ENCODE assay signal across 2 cellular contexts in the genomic region with DNA sequence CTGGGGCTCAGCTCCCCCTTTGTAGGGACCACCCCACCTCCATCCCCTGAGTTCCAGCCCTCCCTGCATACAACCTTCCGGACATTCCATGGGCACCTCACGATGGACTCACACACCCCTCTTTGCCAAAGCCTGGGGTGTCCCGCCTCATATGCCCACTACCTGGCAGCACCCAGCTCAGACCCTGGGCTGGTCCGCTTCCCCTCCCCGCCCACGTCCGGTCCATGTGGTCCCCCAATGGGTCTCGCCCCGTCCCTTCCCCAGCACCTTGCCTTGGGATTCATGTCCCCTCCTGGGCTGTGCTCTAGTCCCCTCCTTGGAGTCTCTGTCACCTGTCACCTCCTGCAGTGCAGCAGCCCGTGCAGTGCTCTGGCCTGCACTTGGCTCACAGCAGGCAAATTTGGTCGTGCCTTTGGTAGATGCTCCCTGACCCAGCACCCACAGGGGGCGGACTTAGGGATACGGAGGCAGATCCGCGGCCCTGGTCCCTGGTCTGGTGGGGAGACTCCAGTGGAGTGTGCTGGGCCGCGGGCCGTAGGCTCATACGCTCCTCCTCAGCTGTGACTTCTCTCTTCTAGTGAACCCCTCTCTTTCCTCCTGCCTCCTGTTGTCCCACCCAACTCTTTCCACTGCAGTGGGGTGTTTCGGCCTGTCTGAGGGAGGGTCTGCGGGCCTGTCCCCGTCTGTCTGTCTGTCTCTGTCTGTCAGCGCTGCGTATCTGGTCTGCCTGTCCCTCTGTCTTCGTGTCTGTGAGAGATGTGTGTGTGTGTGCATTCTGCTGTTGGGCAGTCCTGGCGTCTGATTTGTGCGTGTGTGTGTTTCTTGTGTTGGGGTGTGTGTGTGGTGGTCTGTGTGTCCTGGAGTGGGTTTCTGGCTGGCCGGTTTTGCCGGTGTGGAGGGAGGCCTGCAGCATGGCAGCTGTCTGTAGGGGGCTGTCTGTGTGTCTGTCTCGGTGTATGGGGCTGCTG.
TF ChIP-seq lines count a peak whose summit lies in the region.

No MANE protein-coding gene starts in this region.

TF ChIP-seq in K562, 482 proteins besides CTCF, POLR2A, EP300 and RAD21:
- TF ChIP-seq, protein P1, sequence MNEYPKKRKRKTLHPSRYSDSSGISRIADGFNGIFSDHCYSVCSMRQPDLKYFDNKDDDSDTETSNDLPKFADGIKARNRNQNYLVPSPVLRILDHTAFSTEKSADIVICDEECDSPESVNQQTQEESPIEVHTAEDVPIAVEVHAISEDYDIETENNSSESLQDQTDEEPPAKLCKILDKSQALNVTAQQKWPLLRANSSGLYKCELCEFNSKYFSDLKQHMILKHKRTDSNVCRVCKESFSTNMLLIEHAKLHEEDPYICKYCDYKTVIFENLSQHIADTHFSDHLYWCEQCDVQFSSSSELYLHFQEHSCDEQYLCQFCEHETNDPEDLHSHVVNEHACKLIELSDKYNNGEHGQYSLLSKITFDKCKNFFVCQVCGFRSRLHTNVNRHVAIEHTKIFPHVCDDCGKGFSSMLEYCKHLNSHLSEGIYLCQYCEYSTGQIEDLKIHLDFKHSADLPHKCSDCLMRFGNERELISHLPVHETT (CRISPR knock-in tag; conservative IDR thresholded peaks at IDR 0.05 in 1 of 2, IDR thresholded peaks at IDR 0.05 in 1 of 2) = no peak
- TF ChIP-seq, protein P2, sequence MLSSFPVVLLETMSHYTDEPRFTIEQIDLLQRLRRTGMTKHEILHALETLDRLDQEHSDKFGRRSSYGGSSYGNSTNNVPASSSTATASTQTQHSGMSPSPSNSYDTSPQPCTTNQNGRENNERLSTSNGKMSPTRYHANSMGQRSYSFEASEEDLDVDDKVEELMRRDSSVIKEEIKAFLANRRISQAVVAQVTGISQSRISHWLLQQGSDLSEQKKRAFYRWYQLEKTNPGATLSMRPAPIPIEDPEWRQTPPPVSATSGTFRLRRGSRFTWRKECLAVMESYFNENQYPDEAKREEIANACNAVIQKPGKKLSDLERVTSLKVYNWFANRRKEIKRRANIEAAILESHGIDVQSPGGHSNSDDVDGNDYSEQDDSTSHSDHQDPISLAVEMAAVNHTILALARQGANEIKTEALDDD (IDR thresholded peaks at IDR 0.05) = no peak
- TF ChIP-seq, protein P3, sequence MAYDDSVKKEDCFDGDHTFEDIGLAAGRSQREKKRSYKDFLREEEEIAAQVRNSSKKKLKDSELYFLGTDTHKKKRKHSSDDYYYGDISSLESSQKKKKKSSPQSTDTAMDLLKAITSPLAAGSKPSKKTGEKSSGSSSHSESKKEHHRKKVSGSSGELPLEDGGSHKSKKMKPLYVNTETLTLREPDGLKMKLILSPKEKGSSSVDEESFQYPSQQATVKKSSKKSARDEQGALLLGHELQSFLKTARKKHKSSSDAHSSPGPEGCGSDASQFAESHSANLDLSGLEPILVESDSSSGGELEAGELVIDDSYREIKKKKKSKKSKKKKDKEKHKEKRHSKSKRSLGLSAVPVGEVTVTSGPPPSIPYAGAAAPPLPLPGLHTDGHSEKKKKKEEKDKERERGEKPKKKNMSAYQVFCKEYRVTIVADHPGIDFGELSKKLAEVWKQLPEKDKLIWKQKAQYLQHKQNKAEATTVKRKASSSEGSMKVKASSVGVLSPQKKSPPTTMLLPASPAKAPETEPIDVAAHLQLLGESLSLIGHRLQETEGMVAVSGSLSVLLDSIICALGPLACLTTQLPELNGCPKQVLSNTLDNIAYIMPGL (CRISPR knock-in tag; IDR thresholded peaks at IDR 0.05) = no peak
- no peak for TF ChIP-seq ARID2 (IDR thresholded peaks at IDR 0.05)
- no peak for TF ChIP-seq ZKSCAN1 (IDR thresholded peaks at IDR 0.05; ENCODE audit: low read depth, low read length)
- TF ChIP-seq, protein P4, sequence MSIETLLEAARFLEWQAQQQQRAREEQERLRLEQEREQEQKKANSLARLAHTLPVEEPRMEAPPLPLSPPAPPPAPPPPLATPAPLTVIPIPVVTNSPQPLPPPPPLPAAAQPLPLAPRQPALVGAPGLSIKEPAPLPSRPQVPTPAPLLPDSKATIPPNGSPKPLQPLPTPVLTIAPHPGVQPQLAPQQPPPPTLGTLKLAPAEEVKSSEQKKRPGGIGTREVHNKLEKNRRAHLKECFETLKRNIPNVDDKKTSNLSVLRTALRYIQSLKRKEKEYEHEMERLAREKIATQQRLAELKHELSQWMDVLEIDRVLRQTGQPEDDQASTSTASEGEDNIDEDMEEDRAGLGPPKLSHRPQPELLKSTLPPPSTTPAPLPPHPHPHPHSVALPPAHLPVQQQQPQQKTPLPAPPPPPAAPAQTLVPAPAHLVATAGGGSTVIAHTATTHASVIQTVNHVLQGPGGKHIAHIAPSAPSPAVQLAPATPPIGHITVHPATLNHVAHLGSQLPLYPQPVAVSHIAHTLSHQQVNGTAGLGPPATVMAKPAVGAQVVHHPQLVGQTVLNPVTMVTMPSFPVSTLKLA (conservative IDR thresholded peaks at IDR 0.05) = no peak
- TF ChIP-seq NCOA6 (IDR thresholded peaks at IDR 0.05) = no peak
- TF ChIP-seq, protein P5, sequence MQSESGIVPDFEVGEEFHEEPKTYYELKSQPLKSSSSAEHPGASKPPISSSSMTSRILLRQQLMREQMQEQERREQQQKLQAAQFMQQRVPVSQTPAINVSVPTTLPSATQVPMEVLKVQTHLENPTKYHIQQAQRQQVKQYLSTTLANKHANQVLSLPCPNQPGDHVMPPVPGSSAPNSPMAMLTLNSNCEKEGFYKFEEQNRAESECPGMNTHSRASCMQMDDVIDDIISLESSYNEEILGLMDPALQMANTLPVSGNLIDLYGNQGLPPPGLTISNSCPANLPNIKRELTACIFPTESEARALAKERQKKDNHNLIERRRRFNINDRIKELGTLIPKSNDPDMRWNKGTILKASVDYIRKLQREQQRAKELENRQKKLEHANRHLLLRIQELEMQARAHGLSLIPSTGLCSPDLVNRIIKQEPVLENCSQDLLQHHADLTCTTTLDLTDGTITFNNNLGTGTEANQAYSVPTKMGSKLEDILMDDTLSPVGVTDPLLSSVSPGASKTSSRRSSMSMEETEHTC (IDR thresholded peaks at IDR 0.05) = no peak
- no peak for TF ChIP-seq GABPA (tag; conservative IDR thresholded peaks at IDR 0.05; ENCODE audit: low read depth)
- no peak for TF ChIP-seq DMBX1 (CRISPR knock-in tag; IDR thresholded peaks at IDR 0.05; ENCODE audit: borderline replicate concordance)
- no peak for TF ChIP-seq PPARD (CRISPR knock-in tag; IDR thresholded peaks at IDR 0.05)
TF ChIP-seq in K562: peak in this region for 0.

TF ChIP-seq in HepG2, 621 proteins besides CTCF, POLR2A, EP300 and RAD21 (continued from another document):
- TF ChIP-seq, protein P4 (IDR thresholded peaks at IDR 0.05) = no peak
- TF ChIP-seq EEA1 (CRISPR knock-in tag; IDR thresholded peaks at IDR 0.05; ENCODE audit: borderline replicate concordance) (no peak), SP2 (CRISPR knock-in tag; IDR thresholded peaks at IDR 0.05) (no peak), ZNF891 (CRISPR knock-in tag; IDR thresholded peaks at IDR 0.05) (peak; percentile 17; the same call in 1 of the 2 replicates)
